In the genomic region with DNA sequence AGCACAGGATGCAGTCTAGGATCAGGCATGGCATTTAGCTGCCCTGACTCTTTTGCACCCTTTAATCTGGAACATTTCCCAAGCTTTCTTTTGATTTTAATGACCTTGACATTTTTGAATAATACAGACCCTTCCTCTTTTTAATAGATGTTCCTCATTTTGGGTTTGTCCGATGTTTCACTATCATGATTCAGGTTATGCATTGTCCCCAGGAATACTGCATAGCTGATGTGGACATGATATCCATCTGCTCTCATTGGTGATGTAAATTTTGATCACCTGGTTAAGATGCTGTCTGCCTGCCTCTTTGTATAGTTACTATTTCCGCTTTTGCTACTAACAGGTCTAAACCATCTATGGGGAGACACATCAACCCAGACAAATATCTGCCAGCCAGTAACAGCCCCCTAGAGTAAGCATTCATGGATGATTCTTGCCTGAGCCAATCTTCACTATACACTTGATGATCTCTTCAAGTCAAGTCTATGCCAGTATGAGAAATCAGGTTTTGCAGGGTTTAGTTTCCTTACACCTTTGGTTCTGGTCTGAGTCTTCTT, we compare ENCODE assay signal across 8 cellular contexts. TPM values are rescaled to one million over a fixed set of nuclear protein-coding genes. Genes with fewer than 3 reads are reported as not detected.
DNase-seq lines count a peak whose midpoint lies in the region; ATAC-seq and TF ChIP-seq lines count a peak whose summit lies in the region.

No MANE protein-coding gene starts in this region.

- intact Hi-C loops in aorta (cut with DNase I) = loop anchor here (5.0 kb wide), 2 partner anchors 50 to 85 kb away; a partner anchor contains a TSS

- no peaks in the 10 kb centered on the region for H3K9me2 ChIP-seq in MM.1S (replicated peaks; ENCODE audit: insufficient read depth, low read length)

- ATAC-seq in GM18517 (IDR thresholded peaks at IDR 0.05; ENCODE audit: unreplicated experiment) (peak; percentile 39), GM21737 (IDR thresholded peaks at IDR 0.05; ENCODE audit: unreplicated experiment) (peak; percentile 24), aorta (ENCODE audit: low FRiP score) (no peak)

- H3K4me2 ChIP-seq in MM.1S (ENCODE audit: low read depth, low read length) = peak overlapping the region; percentile 85; the same call in 1 of the 2 replicates

- peak overlapping the region; percentile 91; the same call in 1 of the 2 replicates for H3K4me3 ChIP-seq in MM.1S (ENCODE audit: low read length)
- H3K4me3 ChIP-seq in effector memory CD4-positive, alpha-beta T cell (ENCODE audit: insufficient read depth, low read depth, low read length, poor library complexity, severe bottlenecking) = peak overlapping the region; percentile 60
- peak overlapping the region in 3 of 7 experiments; percentile 68 to 96 (median 88) for H3K4me3 ChIP-seq in skin epidermis
- no peak overlapping the region for H3K4me3 ChIP-seq in aorta (ENCODE audit: low read length in 2 of 2)

- peaks cover 3% of the 10 kb centered on the region; the same call in 1 of the 2 replicates for H4K20me1 ChIP-seq in MM.1S (ENCODE audit: insufficient read depth, low read length)

- no peak for TF ChIP-seq CTCF in MM.1S (IDR thresholded peaks at IDR 0.05; ENCODE audit: low read length)

- H3K4me1 ChIP-seq in MM.1S (ENCODE audit: low read length) = peaks cover 22% of the 10 kb centered on the region
- peaks cover 20% of the 10 kb centered on the region for H3K4me1 ChIP-seq in effector memory CD4-positive, alpha-beta T cell (ENCODE audit: control insufficient read depth, insufficient read depth, low read length, poor library complexity, severe bottlenecking)
- H3K4me1 ChIP-seq in aorta (ENCODE audit: control insufficient read depth in 1 of 2, insufficient read depth in 2 of 2, low read length in 2 of 2) = no peaks in the 10 kb centered on the region

- WGBS in aorta, 2 donors = 84 to 91% methylated on average over 2 of the region's 2 CpGs

- H3K9me3 ChIP-seq in MM.1S (replicated peaks; ENCODE audit: insufficient read depth, low read length) (no peaks in the 10 kb centered on the region), aorta (ENCODE audit: control insufficient read depth, low read length) (no peaks in the 10 kb centered on the region)
- no peaks in the 10 kb centered on the region for H3K9me3 ChIP-seq in effector memory CD4-positive, alpha-beta T cell (ENCODE audit: control insufficient read depth, low read length)

- H3K9ac ChIP-seq in MM.1S (ENCODE audit: low read length) = peak overlapping the region; percentile 30; the same call in 1 of the 2 replicates

- H2AFZ ChIP-seq in MM.1S (ENCODE audit: low read length) = peak overlapping the region; percentile 77

- H3K36me3 ChIP-seq in MM.1S (replicated peaks; ENCODE audit: insufficient read depth, low read length) (no peaks in the 10 kb centered on the region), aorta (ENCODE audit: control insufficient read depth in 1 of 2, insufficient read depth in 2 of 2, low read length in 1 of 2) (no peaks in the 10 kb centered on the region)
- no peaks in the 10 kb centered on the region for H3K36me3 ChIP-seq in effector memory CD4-positive, alpha-beta T cell (ENCODE audit: control insufficient read depth, insufficient read depth, low read length)

- peaks cover 38% of the 10 kb centered on the region for H3K79me2 ChIP-seq in MM.1S (ENCODE audit: low read length)

- DNase-seq in MM.1S = peak; percentile 40
- no peak for DNase-seq in effector memory CD4-positive, alpha-beta T cell
- no peak for DNase-seq in aorta
- no peak for DNase-seq in HT-29 (ENCODE audit: low spot score)
- no peak for DNase-seq in UCSD-AML1 (lab: John Stamatoyannopoulos, UW; ENCODE audit: unreplicated experiment)

- peaks cover 29% of the 10 kb centered on the region for H3F3A ChIP-seq in MM.1S (ENCODE audit: insufficient read depth, low read length)

- H3K27me3 ChIP-seq in MM.1S (replicated peaks; ENCODE audit: insufficient read depth, low read length) (no peaks in the 10 kb centered on the region), aorta (ENCODE audit: control insufficient read depth in 1 of 2, insufficient read depth in 2 of 2, low read length in 1 of 2) (no peaks in the 10 kb centered on the region)
- no peaks in the 10 kb centered on the region for H3K27me3 ChIP-seq in effector memory CD4-positive, alpha-beta T cell (replicated peaks; ENCODE audit: control insufficient read depth, insufficient read depth, low read length, poor library complexity, severe bottlenecking)

- H3K27ac ChIP-seq in MM.1S (ENCODE audit: low read length) (peak overlapping the region; percentile 95), skin epidermis (peak overlapping the region in 17 of 21 experiments; percentile 18 to 94 (median 87)), aorta (ENCODE audit: low read depth in 1 of 2, low read length in 2 of 2) (no peak overlapping the region)
- H3K27ac ChIP-seq in effector memory CD4-positive, alpha-beta T cell (ENCODE audit: insufficient read depth, low read length, poor library complexity, severe bottlenecking) = peak overlapping the region; percentile 70

RNA-seq across cellular contexts. Expression of a gene that starts 50.6 kb away (rescaled TPM):
- total RNA-seq in aorta = 10 to 100 TPM; 10.1 to 15.2 TPM
- 1 to 10 TPM; 1.1 to 4.8 TPM for polyA plus RNA-seq in aorta
- 1.4 and 3.2 TPM in 2 replicates for total RNA-seq in HT-29 (2014; rRNA removed; shearing (Covaris generic))

Comparison
In these comparisons a context has a peak if more than half of its experiments do, and no peak if none do; other contexts are left out.
1. H3K27ac ChIP-seq: peak in MM.1S (single experiment), effector memory CD4-positive, alpha-beta T cell (single experiment) and skin epidermis (17 of 21); none in aorta (0 of 2).
2. H3K4me3 ChIP-seq: peak in MM.1S (single experiment) and effector memory CD4-positive, alpha-beta T cell (single experiment); none in aorta (0 of 2).